22 cellular contexts compared by ENCODE assay signal in the genomic region with DNA sequence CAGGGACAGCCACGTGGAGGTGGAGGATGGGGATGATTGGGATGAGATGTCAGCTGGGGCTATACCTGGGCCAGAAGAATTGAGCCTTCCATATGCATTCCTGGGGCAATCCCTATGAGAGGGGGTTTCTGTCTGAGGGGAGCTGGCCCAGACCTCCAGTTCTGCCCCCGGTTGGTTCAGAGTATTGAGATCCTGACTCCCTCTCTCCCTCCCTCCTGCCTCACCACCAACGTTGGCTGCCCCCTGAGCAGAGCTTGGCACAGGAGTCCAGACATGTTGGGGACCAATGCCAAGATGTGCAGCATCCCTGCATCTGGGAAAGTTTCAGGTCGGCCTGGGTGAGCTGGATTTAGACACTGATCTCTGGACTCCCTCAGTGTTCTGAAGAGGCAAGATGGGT.
DNase-seq lines count a peak whose midpoint lies in the region; ATAC-seq, FAIRE-seq and TF ChIP-seq lines count a peak whose summit lies in the region.
"Had no signal": no experiment of that assay in that cellular context is flagged by ENCODE, and none has a peak within 500 bp of the region (broad histone marks: within the 10 kb centered on the region; RNA-seq: fewer than 3 reads in every experiment).

No MANE protein-coding gene starts in this region.

- H3K18ac ChIP-seq in neuronal stem cell (ENCODE audit: low read length), result peak overlapping the region; percentile 77

- peak; percentile 89 for FAIRE-seq in bronchial epithelial cell (lab: Jason Lieb, UNC)
- FAIRE-seq in kidney (lab: Jason Lieb, UNC), result no peak
- FAIRE-seq: A204.1, D721Med, G401.6, GM12891, GM19239 had no signal

- TF ChIP-seq EP300 in esophagus muscularis mucosa (IDR thresholded peaks at IDR 0.05), result no peak

- H2BK120ac ChIP-seq in neuronal stem cell (ENCODE audit: low read depth, low read length), result no peak overlapping the region

- DNase-seq in bronchial epithelial cell (ENCODE audit: low read depth), result no peak
- peak; percentile 86 for DNase-seq in esophagus muscularis mucosa (ENCODE audit: extremely low spot score)
- peak; percentile 57 for DNase-seq in kidney
- no peak for DNase-seq in neuronal stem cell (ENCODE audit: low spot score)
- DNase-seq in posterior vena cava (ENCODE audit: low spot score), result no peak
- no peak for DNase-seq in SKM-1 treated with dmso at 0.1 percent for 144 hours (lab: John Stamatoyannopoulos, UW; ENCODE audit: unreplicated experiment)
- DNase-seq: 8988T; AML-193; Caco-2; Calu3; CD4-positive, alpha-beta T cell; CD8-positive, alpha-beta T cell; DMS79 treated with DMSO at 0.1 percent for 48 hours; GF-D8 had no signal

- no peaks in the 10 kb centered on the region for H3K79me1 ChIP-seq in neuronal stem cell (ENCODE audit: low read depth, low read length)

- no peak overlapping the region for H2AK5ac ChIP-seq in neuronal stem cell (ENCODE audit: low read depth, low read length)

- H3K4me1 ChIP-seq in esophagus muscularis mucosa (no peaks in the 10 kb centered on the region), kidney (ENCODE audit: control insufficient read depth in 1 of 2, insufficient read depth in 1 of 2, low read depth in 1 of 2, low read length in 2 of 2) (no peaks in the 10 kb centered on the region), neuronal stem cell (ENCODE audit: control insufficient read depth in 2 of 2, insufficient read depth in 1 of 2, low read depth in 1 of 2, low read length in 2 of 2) (peaks cover 0 to 10% of the 10 kb centered on the region in 2 donors)
- H3K4me1 ChIP-seq: Caco-2 had no signal

- no peak overlapping the region for H3K14ac ChIP-seq in neuronal stem cell (ENCODE audit: low read length)

- WGBS in esophagus muscularis mucosa, result 59% methylated on average over 3 of the region's 4 CpGs
- WGBS in neuronal stem cell (ENCODE audit: extremely low coverage in 2 of 2, insufficient read length in 2 of 2, insufficient replicate concordance in 1 of 2), 2 donors, result no CpG with 5 or more reads among the region's 4 CpGs

- no peak overlapping the region for H3K9ac ChIP-seq in kidney (ENCODE audit: low read length in 2 of 2)
- no peak overlapping the region for H3K9ac ChIP-seq in neuronal stem cell (ENCODE audit: low read depth, low read length, poor library complexity)
- H3K9ac ChIP-seq: BLaER1 treated with 17β-estradiol and CSF1 and Interleukin-3, amounts not matched to agents 10 nM and 100 nM had no signal

- H2BK5ac ChIP-seq in neuronal stem cell (ENCODE audit: low read length), result no peak overlapping the region

- TF ChIP-seq POLR2A in esophagus muscularis mucosa (IDR thresholded peaks at IDR 0.05; ENCODE audit: low read depth), result no peak

- H2AFZ ChIP-seq in neuronal stem cell (ENCODE audit: low read length), result no peak overlapping the region

- H3K4me2 ChIP-seq in neuronal stem cell (ENCODE audit: insufficient read depth, low read length, poor library complexity, severe bottlenecking), result no peak overlapping the region
- H3K4me2 ChIP-seq: BLaER1 treated with 17β-estradiol and CSF1 and Interleukin-3, amounts not matched to agents 10 nM and 100 nM had no signal

- H3K9me3 ChIP-seq in esophagus muscularis mucosa (no peaks in the 10 kb centered on the region), kidney (ENCODE audit: control insufficient read depth in 1 of 2, low read length in 2 of 2) (no peaks in the 10 kb centered on the region), neuronal stem cell (replicated peaks in 1 of 2; ENCODE audit: control insufficient read depth in 2 of 2, insufficient read depth in 1 of 2, low read depth in 1 of 2, low read length in 2 of 2) (no peaks in the 10 kb centered on the region)
- H3K9me3 ChIP-seq: BLaER1 treated with 17β-estradiol and CSF1 and Interleukin-3, amounts not matched to agents 10 nM and 100 nM; Caco-2 had no signal

- no peak overlapping the region for H4K91ac ChIP-seq in neuronal stem cell (ENCODE audit: low read depth, low read length, poor library complexity)

- intact Hi-C loops in esophagus muscularis mucosa (cut with DNase I) (no loop called here), kidney (cut with DNase I) (no loop called here), posterior vena cava (cut with DNase I) (no loop called here)

- no peak overlapping the region for H3K4ac ChIP-seq in neuronal stem cell (ENCODE audit: low read length)

- H3K27me3 ChIP-seq in bronchial epithelial cell (ENCODE audit: control insufficient read depth, insufficient read depth, low read length) (no peaks in the 10 kb centered on the region), esophagus muscularis mucosa (peaks cover 0 to 20% (median 0%) of the 10 kb centered on the region in 4 donors), neuronal stem cell (ENCODE audit: control insufficient read depth in 3 of 3, insufficient read depth in 3 of 3, low read depth in 1 of 3, low read length in 3 of 3) (peaks cover 0 to 5% (median 0%) of the 10 kb centered on the region in 3 experiments)
- H3K27me3 ChIP-seq: BLaER1 treated with 17β-estradiol and CSF1 and Interleukin-3, amounts not matched to agents 10 nM and 100 nM had no signal

- no peak overlapping the region for H3K23ac ChIP-seq in neuronal stem cell (ENCODE audit: low read depth, low read length, poor library complexity)

- no peak overlapping the region for H2BK12ac ChIP-seq in neuronal stem cell (ENCODE audit: low read length)

- H3K27ac ChIP-seq in esophagus muscularis mucosa (replicated peaks in 1 of 4) (no peak overlapping the region), kidney (ENCODE audit: low read depth in 2 of 2, low read length in 2 of 2) (no peak overlapping the region), neuronal stem cell (replicated peaks; ENCODE audit: low read length) (no peak overlapping the region)
- H3K27ac ChIP-seq: BLaER1 treated with 17β-estradiol and CSF1 and Interleukin-3, amounts not matched to agents 10 nM and 100 nM; C4-2B had no signal

- no peak overlapping the region for H4K8ac ChIP-seq in neuronal stem cell (ENCODE audit: low read depth, low read length)

- H3K36me3 ChIP-seq in bronchial epithelial cell (ENCODE audit: control insufficient read depth, insufficient read depth, low read length), result no peaks in the 10 kb centered on the region
- no peaks in the 10 kb centered on the region for H3K36me3 ChIP-seq in esophagus muscularis mucosa
- no peaks in the 10 kb centered on the region for H3K36me3 ChIP-seq in kidney (ENCODE audit: control insufficient read depth in 1 of 2, insufficient read depth in 2 of 2, low read length in 2 of 2)
- H3K36me3 ChIP-seq in neuronal stem cell (replicated peaks in 1 of 2; ENCODE audit: control insufficient read depth in 2 of 2, insufficient read depth in 2 of 2, low read length in 2 of 2), result no peaks in the 10 kb centered on the region
- H3K36me3 ChIP-seq: BLaER1 treated with 17β-estradiol and CSF1 and Interleukin-3, amounts not matched to agents 10 nM and 100 nM had no signal

- no peak overlapping the region for H3K4me3 ChIP-seq in bronchial epithelial cell (ENCODE audit: low read depth, low read length)
- no peak overlapping the region for H3K4me3 ChIP-seq in esophagus muscularis mucosa
- no peak overlapping the region for H3K4me3 ChIP-seq in kidney (ENCODE audit: low read length in 2 of 2)
- H3K4me3 ChIP-seq in neuronal stem cell (ENCODE audit: low read length in 2 of 2), result no peak overlapping the region
- H3K4me3 ChIP-seq: BLaER1 treated with 17β-estradiol and CSF1 and Interleukin-3, amounts not matched to agents 10 nM and 100 nM had no signal

- no peak for ATAC-seq in GM19455 (IDR thresholded peaks at IDR 0.05; ENCODE audit: unreplicated experiment)
- ATAC-seq: CD8-positive, alpha-beta T cell had no signal

- H2BK15ac ChIP-seq in neuronal stem cell (ENCODE audit: low read length), result no peak overlapping the region

- TF ChIP-seq CTCF in bronchial epithelial cell (IDR thresholded peaks at IDR 0.05; ENCODE audit: insufficient read depth, low read length, severe bottlenecking), result no peak
- no peak for TF ChIP-seq CTCF in esophagus muscularis mucosa (IDR thresholded peaks at IDR 0.05)
- TF ChIP-seq CTCF in kidney (IDR thresholded peaks at IDR 0.05; ENCODE audit: borderline replicate concordance, extremely low read depth, insufficient read depth), result no peak

Comparison
In these comparisons a context has a peak if more than half of its experiments do, and no peak if none do; other contexts are left out.
1. DNase-seq: peak in esophagus muscularis mucosa (single experiment) and kidney (single experiment); none in bronchial epithelial cell (single experiment), neuronal stem cell (single experiment), posterior vena cava (single experiment) and SKM-1 treated with dmso at 0.1 percent for 144 hours (single experiment).